20 cellular contexts compared by ENCODE assay signal in the genomic region with DNA sequence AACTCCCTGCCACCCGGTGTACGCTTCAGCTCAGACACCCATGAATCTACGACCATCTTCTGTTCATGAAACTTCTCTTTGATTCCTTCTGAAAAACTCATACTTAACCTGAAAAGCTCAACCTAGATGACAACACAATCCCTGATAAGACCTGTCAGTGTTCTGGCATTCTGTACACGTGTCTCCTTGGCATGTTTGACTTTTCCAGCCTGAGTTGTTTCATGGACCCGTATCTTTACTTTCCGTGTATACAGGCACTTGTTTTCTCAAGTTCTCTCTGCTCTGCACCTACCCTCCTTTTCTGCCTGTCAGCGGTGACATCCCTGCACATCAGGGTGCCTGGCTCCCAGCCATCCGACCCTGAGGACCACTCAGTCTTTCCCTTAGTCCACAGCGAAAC.
"Had no signal": no experiment of that assay in that cellular context is flagged by ENCODE, and none has a peak within 500 bp of the region (broad histone marks: within the 10 kb centered on the region; RNA-seq: fewer than 3 reads in every experiment).

No MANE protein-coding gene starts in this region.

- H3K9me3 ChIP-seq: heart left ventricle, neutrophil, pancreas, SK-N-SH, testis, upper lobe of left lung had no signal

- H3K27ac Mint-ChIP-seq: activated CD4-positive, alpha-beta memory T cell treated with anti-CD3 and anti-CD28 coated beads, Interleukin-2, amount 10 ng/mL, durations not matched to agents 7 days and 5 days; activated T-helper 17 cell treated with anti-CD3 and anti-CD28 coated beads, Interleukin-2, amount 50 U/mL, for 72 hours; natural killer cell treated with Interleukin-12 subunit alpha and Interleukin-12 subunit beta and Interleukin-15 and Interleukin-18, amount 100 ng/mL, for 72 hours had no signal

- H3K4me3 Mint-ChIP-seq: activated CD4-positive, alpha-beta memory T cell treated with anti-CD3 and anti-CD28 coated beads, Interleukin-2, amount 10 ng/mL, durations not matched to agents 7 days and 5 days; activated T-helper 17 cell treated with anti-CD3 and anti-CD28 coated beads, Interleukin-2, amount 50 U/mL, for 72 hours; natural killer cell treated with Interleukin-12 subunit alpha and Interleukin-12 subunit beta and Interleukin-15 and Interleukin-18, amount 100 ng/mL, for 72 hours had no signal

- DNase-seq: activated CD4-positive, alpha-beta memory T cell treated with anti-CD3 and anti-CD28 coated beads, Interleukin-2, amount 10 ng/mL, durations not matched to agents 7 days and 5 days; activated CD4-positive, alpha-beta T cell treated with anti-CD3 and anti-CD28 coated beads for 4 hours; activated CD4-positive, CD25-positive, alpha-beta regulatory T cell; activated naive CD4-positive, alpha-beta T cell; cortex of kidney; heart left ventricle; left ventricle myocardium superior; mammary epithelial cell; midbrain; pancreas; right cardiac atrium; SK-N-SH; stimulated activated CD4-positive, alpha-beta T cell treated with anti-CD3 and anti-CD28 coated beads, Interleukin-4, amount 100 ng/mL, for 4 hours; T1000; testis; upper lobe of left lung had no signal

- H3K4me1 ChIP-seq: heart left ventricle, pancreas, testis, upper lobe of left lung had no signal

- H3K27me3 Mint-ChIP-seq: activated CD4-positive, alpha-beta memory T cell treated with anti-CD3 and anti-CD28 coated beads, Interleukin-2, amount 10 ng/mL, durations not matched to agents 7 days and 5 days; activated T-helper 17 cell treated with anti-CD3 and anti-CD28 coated beads, Interleukin-2, amount 50 U/mL, for 72 hours; natural killer cell treated with Interleukin-12 subunit alpha and Interleukin-12 subunit beta and Interleukin-15 and Interleukin-18, amount 100 ng/mL, for 72 hours had no signal

- H3K9me3 Mint-ChIP-seq: activated CD4-positive, alpha-beta memory T cell treated with anti-CD3 and anti-CD28 coated beads, Interleukin-2, amount 10 ng/mL, durations not matched to agents 7 days and 5 days; activated T-helper 17 cell treated with anti-CD3 and anti-CD28 coated beads, Interleukin-2, amount 50 U/mL, for 72 hours; natural killer cell treated with Interleukin-12 subunit alpha and Interleukin-12 subunit beta and Interleukin-15 and Interleukin-18, amount 100 ng/mL, for 72 hours had no signal

- H3K4me3 ChIP-seq: cardiac muscle cell, heart left ventricle, pancreas, testis, upper lobe of left lung had no signal

- ATAC-seq: activated T-helper 17 cell treated with anti-CD3 and anti-CD28 coated beads, Interleukin-2, amount 50 U/mL, for 72 hours; heart left ventricle; left ventricle myocardium superior; natural killer cell treated with Interleukin-12 subunit alpha and Interleukin-12 subunit beta and Interleukin-15 and Interleukin-18, amount 100 ng/mL, for 72 hours; pancreas; right cardiac atrium had no signal

- H3K27ac ChIP-seq: cardiac muscle cell, heart left ventricle, neutrophil, pancreas, testis, upper lobe of left lung had no signal

- H3K27me3 ChIP-seq: cardiac muscle cell, heart left ventricle, neutrophil, pancreas, testis, upper lobe of left lung had no signal
